Comparison of ENCODE assay signal across 1 cellular context in genomic region chr2:227106845-227107759, GRCh38.
TF ChIP-seq lines count a peak whose summit lies in the region.

No MANE protein-coding gene starts in this region.

TF ChIP-seq in IMR-90, 13 proteins besides CTCF, POLR2A, EP300 and RAD21 (continued from another document):
- TF ChIP-seq RFX5 (IDR thresholded peaks at IDR 0.05; ENCODE audit: low read depth, low read length) (no peak), USF2 (IDR thresholded peaks at IDR 0.05; ENCODE audit: low read depth, low read length) (no peak), CEBPB (IDR thresholded peaks at IDR 0.05; ENCODE audit: low read depth, low read length) (peak; percentile 60; the same call in 1 of the 2 replicates), MAFK (IDR thresholded peaks at IDR 0.05; ENCODE audit: low read depth, low read length) (no peak), BHLHE40 (IDR thresholded peaks at IDR 0.05; ENCODE audit: low read depth, low read length) (no peak)
TF ChIP-seq in IMR-90: peak in this region for 2.
